Comparison of ENCODE assay signal across 32 cellular contexts in the genomic region with DNA sequence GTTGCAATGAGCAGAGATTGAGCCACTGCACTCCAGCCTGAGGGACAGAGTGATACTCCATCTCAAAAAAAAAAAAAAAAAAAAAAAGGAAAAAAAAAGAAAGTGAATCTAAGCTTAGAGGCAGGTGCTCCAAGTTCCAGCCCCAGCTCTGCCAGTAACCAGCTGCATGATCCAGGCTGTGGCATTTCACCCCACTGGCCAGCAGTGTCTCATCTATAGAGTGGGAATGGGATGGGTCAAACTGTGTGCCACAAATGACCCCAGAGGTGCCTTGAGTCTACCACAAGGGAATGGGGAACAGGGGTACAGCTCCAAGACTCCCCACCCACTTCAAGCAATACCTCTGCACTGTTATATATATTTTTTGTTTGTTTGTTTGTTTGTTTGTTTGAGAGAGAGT. TPM values are rescaled to one million over a fixed set of nuclear protein-coding genes. Genes with fewer than 3 reads are reported as not detected.
"Had no signal": no experiment of that assay in that cellular context is flagged by ENCODE, and none has a peak within 500 bp of the region (broad histone marks: within the 10 kb centered on the region; RNA-seq: fewer than 3 reads in every experiment).

No MANE protein-coding gene starts in this region.

- ATAC-seq: activated CD4-positive, alpha-beta T cell treated with anti-CD3 and anti-CD28 coated beads for 36 hours; activated CD8-positive, alpha-beta memory T cell treated with anti-CD3 and anti-CD28 coated beads, Interleukin-2, amount 10 ng/mL, durations not matched to agents 7 days and 5 days; activated CD8-positive, alpha-beta T cell treated with anti-CD3 and anti-CD28 coated beads, Interleukin-2, amount 10 ng/mL, durations not matched to agents 7 days and 5 days; activated naive CD4-positive, alpha-beta T cell treated with anti-CD3 and anti-CD28 coated beads, Interleukin-2, amount 50 U/mL, for 72 hours; esophagus mucosa; foreskin keratinocyte; heart left ventricle; T-helper 17 cell had no signal

- H3K27ac ChIP-seq: brain microvascular endothelial cell, colonic mucosa, dorsolateral prefrontal cortex, foreskin keratinocyte, heart left ventricle had no signal

- H3K4me3 ChIP-seq: colonic mucosa, dorsolateral prefrontal cortex, gastrocnemius medialis, heart left ventricle had no signal

- DNase-seq: activated CD4-positive, alpha-beta memory T cell treated with anti-CD3 and anti-CD28 coated beads for 36 hours; activated CD4-positive, alpha-beta T cell treated with anti-CD3 and anti-CD28 coated beads for 36 hours; activated CD4-positive, alpha-beta T cell treated with anti-CD3 and anti-CD28 coated beads, Interleukin-2, amount 10 ng/mL, durations not matched to agents 24 days and 14 days; activated CD4-positive, CD25-positive, alpha-beta regulatory T cell; activated CD4-positive, CD25-positive, alpha-beta regulatory T cell treated with anti-CD3 and anti-CD28 coated beads, Interleukin-2, amount 50 U/mL, for 72 hours; activated CD8-positive, alpha-beta memory T cell treated with anti-CD3 and anti-CD28 coated beads, Interleukin-2, amount 10 ng/mL, durations not matched to agents 7 days and 5 days; activated CD8-positive, alpha-beta memory T cell treated with anti-CD3 and anti-CD28 coated beads, Interleukin-2, amount 50 U/mL, for 4 hours; activated CD8-positive, alpha-beta T cell treated with anti-CD3 and anti-CD28 coated beads, Interleukin-2, amount 10 ng/mL, durations not matched to agents 7 days and 5 days; activated effector memory CD4-positive, alpha-beta T cell treated with anti-CD3 and anti-CD28 coated beads, Interleukin-2, amount 50 U/mL, for 16 hours; activated naive CD4-positive, alpha-beta T cell treated with anti-CD3 and anti-CD28 coated beads for 36 hours; activated naive CD8-positive, alpha-beta T cell treated with anti-CD3 and anti-CD28 coated beads, Interleukin-2, amount 10 ng/mL, durations not matched to agents 7 days and 5 days; activated T-cell treated with anti-CD3 and anti-CD28 coated beads, Interleukin-2, amount 50 U/mL, for 1 hour; activated T-cell treated with anti-CD3 and anti-CD28 coated beads, Interleukin-2, amount 50 U/mL, for 48 hours; amniotic stem cell; anterior cingulate cortex; brain microvascular endothelial cell; caudate nucleus; colonic mucosa; dorsolateral prefrontal cortex; effector memory CD4-positive, alpha-beta T cell; endodermal cell; foreskin keratinocyte; gastrocnemius medialis; glutamatergic neuron; heart left ventricle; T-helper 1 cell; T-helper 17 cell had no signal

- FAIRE-seq: astrocyte, bronchial epithelial cell had no signal

- H3K36me3 ChIP-seq: brain microvascular endothelial cell, colonic mucosa, gastrocnemius medialis, heart left ventricle had no signal

RNA-seq across cellular contexts. Expression of gene PLEKHD1, which starts 5.0 kb away (rescaled TPM):
- total RNA-seq: activated naive CD4-positive, alpha-beta T cell treated with anti-CD3 and anti-CD28 coated beads for 36 hours; activated T-helper 1 cell treated with anti-CD3 and anti-CD28 coated beads, Interleukin-12 subunit alpha, Interleukin-12 subunit beta, Interleukin-2, Interleukin-4 antibody, amounts not matched to agents 30 ng/mL and 10 ng/mL and 1 ng/mL, durations not matched to agents 14 hours and 24 hours and 36 hours; esophagus mucosa; foreskin keratinocyte had no signal
